In genomic region chr7:42460148-42460547, GRCh38 we compare ENCODE assay signal across 1 cellular context.
A peak's percentile ranks its signal among the peaks of the same experiment; 100 is the strongest.
TF ChIP-seq lines count a peak whose summit lies in the region.

No MANE protein-coding gene starts in this region.

TF ChIP-seq in HepG2, 621 proteins besides CTCF, POLR2A, EP300 and RAD21:
- no peak for TF ChIP-seq DNMT3B (CRISPR knock-in tag; conservative IDR thresholded peaks at IDR 0.05)
- no peak for TF ChIP-seq RFX3 (CRISPR knock-in tag; IDR thresholded peaks at IDR 0.05)
- TF ChIP-seq ZBTB33 (CRISPR knock-in tag; IDR thresholded peaks at IDR 0.05) = no peak
- TF ChIP-seq, protein P1, sequence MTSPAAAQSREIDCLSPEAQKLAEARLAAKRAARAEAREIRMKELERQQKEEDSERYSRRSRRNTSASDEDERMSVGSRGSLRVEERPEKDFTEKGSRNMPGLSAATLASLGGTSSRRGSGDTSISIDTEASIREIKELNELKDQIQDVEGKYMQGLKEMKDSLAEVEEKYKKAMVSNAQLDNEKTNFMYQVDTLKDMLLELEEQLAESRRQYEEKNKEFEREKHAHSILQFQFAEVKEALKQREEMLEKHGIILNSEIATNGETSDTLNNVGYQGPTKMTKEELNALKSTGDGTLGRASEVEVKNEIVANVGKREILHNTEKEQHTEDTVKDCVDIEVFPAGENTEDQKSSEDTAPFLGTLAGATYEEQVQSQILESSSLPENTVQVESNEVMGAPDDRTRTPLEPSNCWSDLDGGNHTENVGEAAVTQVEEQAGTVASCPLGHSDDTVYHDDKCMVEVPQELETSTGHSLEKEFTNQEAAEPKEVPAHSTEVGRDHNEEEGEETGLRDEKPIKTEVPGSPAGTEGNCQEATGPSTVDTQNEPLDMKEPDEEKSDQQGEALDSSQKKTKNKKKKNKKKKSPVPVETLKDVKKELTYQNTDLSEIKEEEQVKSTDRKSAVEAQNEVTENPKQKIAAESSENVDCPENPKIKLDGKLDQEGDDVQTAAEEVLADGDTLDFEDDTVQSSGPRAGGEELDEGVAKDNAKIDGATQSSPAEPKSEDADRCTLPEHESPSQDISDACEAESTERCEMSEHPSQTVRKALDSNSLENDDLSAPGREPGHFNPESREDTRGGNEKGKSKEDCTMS (CRISPR knock-in tag; conservative IDR thresholded peaks at IDR 0.05) = no peak
- TF ChIP-seq BCL6 (CRISPR knock-in tag; IDR thresholded peaks at IDR 0.05) = no peak
- no peak for TF ChIP-seq HNRNPH1 (optimal IDR thresholded peaks at IDR 0.05; ENCODE audit: low read depth, low read length)
- peak; percentile 63 for TF ChIP-seq MNT (IDR thresholded peaks at IDR 0.05)
TF ChIP-seq in HepG2: peak in this region for 1.
